Comparison of ENCODE assay signal across 16 cellular contexts in genomic region chr6:27275025-27275956, GRCh38. TPM values are rescaled to one million over a fixed set of nuclear protein-coding genes. Genes with fewer than 3 reads are reported as not detected.
A peak's percentile ranks its signal among the peaks of the same experiment; 100 is the strongest.
DNase-seq lines count a peak whose midpoint lies in the region; TF ChIP-seq lines count a peak whose summit lies in the region.
"Had no signal": no experiment of that assay in that cellular context is flagged by ENCODE, and none has a peak within 500 bp of the region (broad histone marks: within the 10 kb centered on the region; RNA-seq: fewer than 3 reads in every experiment).

No MANE protein-coding gene starts in this region.

- no peaks in the 10 kb centered on the region for H4K20me1 ChIP-seq in hepatocyte (ENCODE audit: insufficient read depth, poor library complexity, severe bottlenecking)

- 15% methylated on average over 36 of the region's 36 CpGs for WGBS in hepatocyte (ENCODE audit: low lambda C conversion rate, missing lambda C conversion rate)

- H3K9me2 ChIP-seq in hepatocyte (replicated peaks; ENCODE audit: insufficient read depth) = no peaks in the 10 kb centered on the region

- H3K4me3 ChIP-seq in NB4 (ENCODE audit: low read depth, low read length) (no peak overlapping the region), hepatocyte (no peak overlapping the region)
- H3K4me3 ChIP-seq: gastroesophageal sphincter, psoas muscle, tibial artery had no signal

- no peak overlapping the region for H2AFZ ChIP-seq in hepatocyte

- DNase-seq in A172 (ENCODE audit: low spot score) (peak; percentile 74), DMS 273 (lab: John Stamatoyannopoulos, UW; ENCODE audit: unreplicated experiment) (peak; percentile 76), NB4 (ENCODE audit: low read depth) (peak; percentile 26), hepatocyte (ENCODE audit: low spot score) (no peak), mesenteric fat pad (ENCODE audit: low spot score) (no peak), Ammon's horn (ENCODE audit: low spot score) (no peak), NCI-H1694 treated with DMSO at 0.1 percent for 48 hours (lab: John Stamatoyannopoulos, UW) (no peak)
- DNase-seq in NK-92 treated with Interleukin-12 subunit alpha and Interleukin-12 subunit beta, amount 100 ng/mL, for 24 hours (lab: John Stamatoyannopoulos, UW) = no peak
- DNase-seq: activated CD4-positive, alpha-beta T cell treated with anti-CD3 and anti-CD28 coated beads, Interleukin-2, amount 10 ng/mL, durations not matched to agents 7 days and 5 days; KBM-7; NCI-H2227 treated with DMSO at 0.1 percent for 48 hours; psoas muscle; tibial artery had no signal

- TF ChIP-seq CTCF in NB4 (IDR thresholded peaks at IDR 0.05; ENCODE audit: low read depth, low read length) (no peak), hepatocyte (IDR thresholded peaks at IDR 0.05; ENCODE audit: poor library complexity) (no peak)

- H3K36me3 ChIP-seq in hepatocyte (replicated peaks; ENCODE audit: insufficient read depth, low read depth) = no peaks in the 10 kb centered on the region
- H3K36me3 ChIP-seq: gastroesophageal sphincter, tibial artery had no signal

- no peaks in the 10 kb centered on the region for H3K4me1 ChIP-seq in hepatocyte (ENCODE audit: insufficient read depth)
- H3K4me1 ChIP-seq: gastroesophageal sphincter, psoas muscle, tibial artery had no signal

- peaks cover 25% of the 10 kb centered on the region for H3K27me3 ChIP-seq in hepatocyte

- no peak for TF ChIP-seq POLR2A in NB4 (IDR thresholded peaks at IDR 0.05; ENCODE audit: extremely low read depth, insufficient read length)

- H3K27ac ChIP-seq in hepatocyte = no peak overlapping the region
- H3K27ac ChIP-seq: gastroesophageal sphincter, psoas muscle, tibial artery had no signal

- H3K4me2 ChIP-seq in hepatocyte = peak overlapping the region; percentile 71

- no peaks in the 10 kb centered on the region for H3K79me2 ChIP-seq in hepatocyte

- no peaks in the 10 kb centered on the region for H3K9me3 ChIP-seq in hepatocyte (ENCODE audit: low read depth)
- H3K9me3 ChIP-seq: psoas muscle had no signal

RNA-seq across cellular contexts. Expression of gene PRSS16, which starts 27.8 kb away (rescaled TPM):
- 0.12 and 0.62 TPM in 2 replicates for total RNA-seq in A172 (2014; rRNA removed; shearing (Covaris generic))
- 9.9 and 11.2 TPM in 2 replicates for total RNA-seq in hepatocyte
- 11.7 and 19.4 TPM in 2 replicates for polyA plus RNA-seq in hepatocyte
- 0.19 TPM for total RNA-seq in mesenteric fat pad
- total RNA-seq: dermis microvascular lymphatic vessel endothelial cell, lung microvascular endothelial cell, psoas muscle had no signal

RNA-seq across cellular contexts. Expression of gene POM121L2, which starts 36.8 kb away (rescaled TPM):
- not detected in 2 replicates for total RNA-seq in A172 (2014; rRNA removed; shearing (Covaris generic))
- 0.04 TPM in 1 of 2 replicates, not detected in the other for total RNA-seq in hepatocyte
- polyA plus RNA-seq in hepatocyte = not detected in 2 replicates
- total RNA-seq in mesenteric fat pad = not detected
- total RNA-seq: activated CD4-positive, alpha-beta T cell treated with anti-CD3 and anti-CD28 coated beads, Interleukin-2, amount 10 ng/mL, durations not matched to agents 7 days and 5 days; dermis microvascular lymphatic vessel endothelial cell; gastroesophageal sphincter; lung microvascular endothelial cell; psoas muscle had no signal

Comparison
In these comparisons a context has a peak if more than half of its experiments do, and no peak if none do; other contexts are left out.
1. DNase-seq: peak in A172 (single experiment), DMS 273 (single experiment) and NB4 (single experiment); none in hepatocyte (single experiment), mesenteric fat pad (single experiment), Ammon's horn (single experiment), NK-92 treated with Interleukin-12 subunit alpha and Interleukin-12 subunit beta, amount 100 ng/mL, for 24 hours (single experiment) and NCI-H1694 treated with DMSO at 0.1 percent for 48 hours (single experiment).